Comparison of ENCODE assay signal across 10 cellular contexts in the genomic region with DNA sequence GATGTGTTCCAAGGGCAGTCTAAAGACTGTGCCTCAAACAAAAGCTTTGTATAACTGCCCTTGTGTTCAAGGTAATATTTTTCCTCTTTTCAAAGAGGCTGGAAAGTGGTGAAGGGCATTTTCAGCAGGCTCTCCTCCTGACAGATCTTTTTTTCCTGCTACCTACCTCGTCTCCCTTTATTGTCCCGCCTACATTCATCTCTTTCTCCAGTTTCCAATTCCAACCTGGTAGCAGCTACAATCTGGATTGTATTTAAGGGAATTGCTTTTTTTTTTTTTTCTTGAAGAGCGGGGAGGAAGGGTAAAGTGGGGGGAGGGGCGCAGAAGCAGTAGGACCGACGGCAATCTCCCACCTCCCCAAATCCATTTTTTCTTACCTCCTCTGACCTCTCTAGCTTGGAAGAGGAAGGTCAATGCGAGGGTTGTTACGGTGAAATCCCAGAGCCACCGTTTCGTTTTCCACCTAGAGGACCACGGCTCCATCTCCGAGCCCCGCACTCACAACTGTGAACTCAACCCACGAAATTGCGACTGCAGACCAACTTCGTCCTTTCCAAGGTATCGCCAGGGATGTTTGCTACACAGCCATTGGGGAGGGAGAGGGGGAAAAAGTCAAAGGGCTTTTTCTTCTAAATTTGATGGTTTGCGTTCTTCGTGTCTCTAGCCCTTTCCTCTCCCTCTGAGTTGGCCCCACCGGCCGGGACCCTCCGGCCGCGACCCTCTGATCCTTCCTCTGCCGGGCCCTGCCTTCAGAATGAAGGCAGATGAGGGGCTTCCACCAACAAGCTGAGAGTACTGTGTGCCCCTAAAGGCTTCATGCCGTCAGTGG. TPM values are rescaled to one million over a fixed set of nuclear protein-coding genes. Genes with fewer than 3 reads are reported as not detected.
A peak's percentile ranks its signal among the peaks of the same experiment; 100 is the strongest.
DNase-seq lines count a peak whose midpoint lies in the region; ATAC-seq and TF ChIP-seq lines count a peak whose summit lies in the region.
"Had no signal": no experiment of that assay in that cellular context is flagged by ENCODE, and none has a peak within 500 bp of the region (broad histone marks: within the 10 kb centered on the region; RNA-seq: fewer than 3 reads in every experiment).

A gene (minus strand): TSS at position 827 of the 829 bp plus-strand sequence. CDS start 344 bp downstream, at position 483.

- H3K36me3 ChIP-seq in ascending aorta, result no peaks in the 10 kb centered on the region
- H3K36me3 ChIP-seq in iPS-15b (ENCODE audit: control insufficient read depth, insufficient read depth, low read length), result no peaks in the 10 kb centered on the region

- H3K4me3 ChIP-seq in ascending aorta, result peak within 1 kb of the TSS; percentile 44 to 55
- peak within 1 kb of the TSS; percentile 95 for H3K4me3 ChIP-seq in iPS-15b (ENCODE audit: low read depth, low read length)

- H3K9ac ChIP-seq in iPS-15b (ENCODE audit: low read depth, low read length), result peak within 1 kb of the TSS; percentile 66

- DNase-seq in ELR (ENCODE audit: low read depth), result peak; percentile 40
- DNase-seq in ascending aorta (ENCODE audit: low spot score in 2 of 2), result no peak
- DNase-seq in retina, result peak; percentile 81
- no peak for DNase-seq in AML-193 (lab: John Stamatoyannopoulos, UW)
- no peak for DNase-seq in cortex of kidney (lab: John Stamatoyannopoulos, UW)
- DNase-seq: activated T-cell treated with anti-CD3 and anti-CD28 coated beads, Interleukin-2, amount 50 U/mL, for 4 hours; SIG-M5 had no signal

- ATAC-seq in GM18868 (IDR thresholded peaks at IDR 0.05; ENCODE audit: unreplicated experiment) (no peak), HG03432 (IDR thresholded peaks at IDR 0.05; ENCODE audit: unreplicated experiment) (no peak)

- no peak for TF ChIP-seq CTCF in ascending aorta (IDR thresholded peaks at IDR 0.05)

- H3K4me1 ChIP-seq in ascending aorta (peaks cover 0 to 2% of the 10 kb centered on the region in 2 donors), iPS-15b (ENCODE audit: control insufficient read depth, insufficient read depth, low read length) (peaks cover 6% of the 10 kb centered on the region)

- no peaks in the 10 kb centered on the region for H3K9me3 ChIP-seq in ascending aorta
- no peaks in the 10 kb centered on the region for H3K9me3 ChIP-seq in iPS-15b (ENCODE audit: control insufficient read depth, insufficient read depth, low read length)

- no peaks in the 10 kb centered on the region for H3K27me3 ChIP-seq in ascending aorta
- peaks cover 4% of the 10 kb centered on the region for H3K27me3 ChIP-seq in iPS-15b (ENCODE audit: control insufficient read depth, insufficient read depth, low read length)

- no peak within 1 kb of the TSS for H3K27ac ChIP-seq in ascending aorta

- intact Hi-C loops in ascending aorta (cut with DNase I), result loop anchor here (5.0 kb wide), 1 partner anchor 409 kb away; no protein-coding TSS in a partner anchor

RNA-seq across cellular contexts. Expression of the gene that starts here (rescaled TPM):
- total RNA-seq in ascending aorta, result not detected
- total RNA-seq: activated T-cell treated with anti-CD3 and anti-CD28 coated beads, Interleukin-2, amount 50 U/mL, for 4 hours had no signal

Comparison
In these comparisons a context has a peak if more than half of its experiments do, and no peak if none do; other contexts are left out.
1. DNase-seq: peak in ELR (single experiment) and retina (single experiment); none in ascending aorta (0 of 2), AML-193 (0 of 2) and cortex of kidney (single experiment).